In the genomic region with DNA sequence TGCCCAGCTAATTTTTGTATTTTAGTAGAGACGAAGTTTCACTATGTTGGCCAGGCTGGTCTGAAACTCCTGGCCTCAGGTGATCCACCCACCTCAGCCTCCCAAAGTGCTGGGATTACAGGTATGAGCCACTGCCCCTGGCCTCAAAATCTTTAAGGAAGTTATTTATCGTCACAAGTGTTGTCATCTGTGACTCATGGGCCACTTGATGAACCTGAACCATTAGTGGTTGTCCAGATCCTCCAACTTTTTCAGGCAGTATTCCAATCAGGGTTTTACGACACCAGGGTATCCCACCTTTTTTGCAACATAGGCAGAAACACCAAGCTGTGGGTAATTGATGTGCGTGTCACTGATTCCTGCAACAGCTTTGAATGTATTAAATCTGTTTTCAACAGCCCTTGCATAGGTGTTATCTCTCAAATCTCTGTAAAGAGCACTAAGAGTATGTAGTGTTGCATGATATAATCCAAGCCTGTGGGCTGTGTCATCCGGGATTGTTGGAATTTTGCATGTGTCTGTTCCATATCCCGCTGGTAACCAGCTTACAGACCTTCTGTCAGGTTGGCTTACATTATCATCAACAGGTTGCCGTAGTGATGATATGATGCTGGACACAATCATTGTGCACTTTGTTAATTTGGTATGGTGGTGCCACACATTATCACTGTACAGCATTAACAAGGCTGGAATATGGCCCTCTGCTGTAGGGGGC, we compare ENCODE assay signal across 16 cellular contexts.
A peak's percentile ranks its signal among the peaks of the same experiment; 100 is the strongest.
DNase-seq lines count a peak whose midpoint lies in the region; ATAC-seq, FAIRE-seq and TF ChIP-seq lines count a peak whose summit lies in the region.
"Had no signal": no experiment of that assay in that cellular context is flagged by ENCODE, and none has a peak within 500 bp of the region (broad histone marks: within the 10 kb centered on the region; RNA-seq: fewer than 3 reads in every experiment).

No MANE protein-coding gene starts in this region.

- H3K4me1 ChIP-seq in HepG2 (ENCODE audit: insufficient read depth, low read length): no peaks in the 10 kb centered on the region
- no peaks in the 10 kb centered on the region for H3K4me1 ChIP-seq in right lobe of liver
- no peaks in the 10 kb centered on the region for H3K4me1 ChIP-seq in K562 (replicated peaks in 1 of 2; ENCODE audit: control insufficient read depth in 2 of 2, insufficient read depth in 2 of 2, low read length in 2 of 2)
- H3K4me1 ChIP-seq: BLaER1 treated with 17β-estradiol and CSF1 and Interleukin-3, amounts not matched to agents 10 nM and 100 nM; HAP-1 had no signal

- H2AFZ ChIP-seq in HepG2 (ENCODE audit: low read length) (no peak overlapping the region), K562 (ENCODE audit: low read depth, low read length) (no peak overlapping the region)
- H2AFZ ChIP-seq: GM23248 had no signal

- POLR2A ChIA-PET in HepG2 (lab: Yijun Ruan, JAX) (no interaction called here), K562 (lab: Yijun Ruan, JAX) (interaction anchor here (0.9 to 1.0 kb wide), 2 partner anchors 9 to 10 kb away, joined by 3 read pairs; no protein-coding TSS in a partner anchor)

- no peak for ATAC-seq in HepG2
- no peak for ATAC-seq in right lobe of liver
- ATAC-seq in K562: no peak
- ATAC-seq in HG03457 (IDR thresholded peaks at IDR 0.05; ENCODE audit: unreplicated experiment): no peak
- ATAC-seq in HG03095 (IDR thresholded peaks at IDR 0.05; ENCODE audit: unreplicated experiment): no peak
- ATAC-seq in GM18505 (IDR thresholded peaks at IDR 0.05; ENCODE audit: unreplicated experiment): no peak
- ATAC-seq: CD8-positive, alpha-beta T cell; GM12878 had no signal

- no peak for TF ChIP-seq EP300 in HepG2 (IDR thresholded peaks at IDR 0.05; ENCODE audit: low read depth in 2 of 2, low read length in 2 of 2)
- no peak for TF ChIP-seq EP300 in HepG2 (CRISPR knock-in tag; IDR thresholded peaks at IDR 0.05; ENCODE audit: borderline replicate concordance)
- no peak for TF ChIP-seq EP300 in K562 (IDR thresholded peaks at IDR 0.05; ENCODE audit: low read length)

- H3K4me2 ChIP-seq in HepG2 (ENCODE audit: low read depth, low read length): no peak overlapping the region
- H3K4me2 ChIP-seq in K562 (ENCODE audit: insufficient read depth, low read length): no peak overlapping the region
- H3K4me2 ChIP-seq: BLaER1 treated with 17β-estradiol and CSF1 and Interleukin-3, amounts not matched to agents 10 nM and 100 nM had no signal

- TF ChIP-seq CTCF in HepG2 (CRISPR knock-in tag; IDR thresholded peaks at IDR 0.05) (no peak), right lobe of liver (IDR thresholded peaks at IDR 0.05) (no peak), K562 (IDR thresholded peaks at IDR 0.05 in 2 of 3, conservative IDR thresholded peaks at IDR 0.05 in 1 of 3; ENCODE audit: insufficient read depth in 2 of 3, low read depth in 1 of 3, low read length in 3 of 3) (no peak)

- no peaks in the 10 kb centered on the region for H3K9me3 ChIP-seq in HepG2 (ENCODE audit: low read length)
- no peaks in the 10 kb centered on the region for H3K9me3 ChIP-seq in right lobe of liver
- no peaks in the 10 kb centered on the region for H3K9me3 ChIP-seq in K562 (replicated peaks; ENCODE audit: control insufficient read depth, insufficient read depth, low read depth, low read length)
- H3K9me3 ChIP-seq: BLaER1 treated with 17β-estradiol and CSF1 and Interleukin-3, amounts not matched to agents 10 nM and 100 nM; HAP-1 had no signal

- BruUV-seq in HepG2 (replicated peaks; lab: Mats Ljungman, UMichigan) (no TSS peak), K562 (replicated peaks; lab: Mats Ljungman, UMichigan) (no TSS peak)

- no peaks in the 10 kb centered on the region for H3K36me3 ChIP-seq in HepG2 (replicated peaks in 1 of 2; ENCODE audit: control insufficient read depth in 1 of 2, insufficient read depth in 2 of 2, low read length in 2 of 2)
- H3K36me3 ChIP-seq in right lobe of liver: no peaks in the 10 kb centered on the region
- no peaks in the 10 kb centered on the region for H3K36me3 ChIP-seq in K562 (ENCODE audit: control insufficient read depth, insufficient read depth, low read length)
- H3K36me3 ChIP-seq: BLaER1 treated with 17β-estradiol and CSF1 and Interleukin-3, amounts not matched to agents 10 nM and 100 nM; HAP-1 had no signal

- 42% methylated on average over 6 of the region's 7 CpGs for WGBS in HepG2 (ENCODE audit: low lambda C conversion rate)
- 79% methylated on average over 6 of the region's 7 CpGs for WGBS in right lobe of liver (ENCODE audit: insufficient coverage, low coverage, low lambda C conversion rate, missing lambda C conversion rate)
- WGBS in K562 (ENCODE audit: insufficient coverage, low coverage, missing lambda C conversion rate): 3% methylated on average over 7 of the region's 7 CpGs

- H3K27ac ChIP-seq in HepG2 (ENCODE audit: extremely low read length, insufficient read depth, low read length): no peak overlapping the region
- no peak overlapping the region for H3K27ac ChIP-seq in right lobe of liver
- H3K27ac ChIP-seq in K562 (ENCODE audit: extremely low read depth, low read depth, low read length): no peak overlapping the region
- H3K27ac ChIP-seq: 22Rv1; BLaER1 treated with 17β-estradiol and CSF1 and Interleukin-3, amounts not matched to agents 10 nM and 100 nM; GM23248 had no signal

- TF ChIP-seq RAD21 in HepG2 (CRISPR knock-in tag; IDR thresholded peaks at IDR 0.05): no peak
- no peak for TF ChIP-seq RAD21 in K562 (CRISPR knock-in tag; conservative IDR thresholded peaks at IDR 0.05 in 1 of 2, IDR thresholded peaks at IDR 0.05 in 1 of 2)

- H4K20me1 ChIP-seq in HepG2 (ENCODE audit: insufficient read depth, low read length): no peaks in the 10 kb centered on the region
- H4K20me1 ChIP-seq in K562 (replicated peaks; ENCODE audit: control insufficient read depth, insufficient read depth, low read length): no peaks in the 10 kb centered on the region
- H4K20me1 ChIP-seq: BLaER1 treated with 17β-estradiol and CSF1 and Interleukin-3, amounts not matched to agents 10 nM and 100 nM had no signal

- intact Hi-C loops in HepG2 (cut with micrococcal nuclease; ENCODE audit: unreplicated experiment) (no loop called here), right lobe of liver (cut with DNase I) (no loop called here), K562 (cut with micrococcal nuclease) (no loop called here)

- H3K79me2 ChIP-seq in HepG2 (ENCODE audit: insufficient read depth, low read length) (no peaks in the 10 kb centered on the region), K562 (ENCODE audit: control insufficient read depth, insufficient read depth, low read length) (no peaks in the 10 kb centered on the region)

- H3K4me3 ChIP-seq in HepG2 (replicated peaks in 1 of 3; ENCODE audit: insufficient read depth in 1 of 3, low read depth in 2 of 3, low read length in 3 of 3) (no peak overlapping the region), right lobe of liver (no peak overlapping the region), K562 (no peak overlapping the region)
- H3K4me3 ChIP-seq: BLaER1 treated with 17β-estradiol and CSF1 and Interleukin-3, amounts not matched to agents 10 nM and 100 nM; GM12878; GM23248; HAP-1 had no signal

- CTCF ChIA-PET in HepG2 (lab: Yijun Ruan, JAX; ENCODE audit: low intra/inter-chr PET ratio, low total read pairs) (no interaction called here), K562 (lab: Yijun Ruan, JAX; ENCODE audit: low intra/inter-chr PET ratio) (no interaction called here)

- H3K27me3 ChIP-seq in HepG2 (ENCODE audit: control insufficient read depth in 1 of 2, insufficient read depth in 2 of 2, low read length in 2 of 2) (peaks cover 1 to 3% of the 10 kb centered on the region in 2 experiments; a peak in 1 of 5 replicates), right lobe of liver (no peaks in the 10 kb centered on the region), K562 (ENCODE audit: control insufficient read depth in 2 of 2, insufficient read depth in 2 of 2, low read length in 2 of 2) (peaks cover 3 to 19% of the 10 kb centered on the region in 2 experiments; a peak in 3 of 5 replicates)
- H3K27me3 ChIP-seq: BLaER1 treated with 17β-estradiol and CSF1 and Interleukin-3, amounts not matched to agents 10 nM and 100 nM had no signal

- H3K9ac ChIP-seq in HepG2 (ENCODE audit: insufficient read depth, low read depth, low read length) (no peak overlapping the region), K562 (ENCODE audit: insufficient read depth in 1 of 2, low read depth in 2 of 2, low read length in 2 of 2) (no peak overlapping the region)
- H3K9ac ChIP-seq: BLaER1 treated with 17β-estradiol and CSF1 and Interleukin-3, amounts not matched to agents 10 nM and 100 nM; GM23248 had no signal

- no peaks in the 10 kb centered on the region for H3K9me1 ChIP-seq in K562 (ENCODE audit: control insufficient read depth, insufficient read depth, low read length)

- in situ Hi-C loops in HepG2 (cut with HindIII; ENCODE audit: extremely low pct_ligation_motif_present, low pct_unique_long_range_greater_than_20kb): no loop called here
- in situ Hi-C loops in K562 (cut with MboI): no loop called here

- no peak for DNase-seq in HepG2 (ENCODE audit: low spot score)
- DNase-seq in right lobe of liver: no peak
- no peak for DNase-seq in K562 (ENCODE audit: extremely low read depth in 1 of 4, low spot score in 3 of 4)
- DNase-seq in islet precursor cell: peak; percentile 41
- DNase-seq: Calu3; CD8-positive, alpha-beta T cell; DMS79 treated with DMSO at 0.1 percent for 48 hours; GM23248 had no signal

- FAIRE-seq in HepG2 (lab: Jason Lieb, UNC) (no peak), K562 (lab: Jason Lieb, UNC) (no peak)
- FAIRE-seq: GM12878, GM18507 had no signal

- TF ChIP-seq POLR2A in HepG2 (IDR thresholded peaks at IDR 0.05; ENCODE audit: insufficient read depth in 1 of 2, low read depth in 2 of 2, low read length in 2 of 2) (no peak), right lobe of liver (IDR thresholded peaks at IDR 0.05) (no peak), K562 (conservative IDR thresholded peaks at IDR 0.05) (no peak), GM18505 (IDR thresholded peaks at IDR 0.05; ENCODE audit: borderline replicate concordance, extremely low read depth, insufficient read depth, insufficient read length) (no peak)

TF ChIP-seq in HepG2, 621 proteins besides CTCF, POLR2A, EP300 and RAD21:
- TF ChIP-seq MAFF (IDR thresholded peaks at IDR 0.05; ENCODE audit: low read depth, low read length) (peak; percentile 62), ZNF75D (CRISPR knock-in tag; IDR thresholded peaks at IDR 0.05; ENCODE audit: borderline replicate concordance) (no peak), CREB1 (IDR thresholded peaks at IDR 0.05) (0 out of 2 replicates have a peak, but pooled peaks have one; percentile 8), CREB1 (CRISPR knock-in tag; IDR thresholded peaks at IDR 0.05) (no peak), MAFK (conservative IDR thresholded peaks at IDR 0.05 in 1 of 2, IDR thresholded peaks at IDR 0.05 in 1 of 2; ENCODE audit: low read length in 2 of 2) (peak; percentile 69 to 70)

TF ChIP-seq in K562, 482 proteins besides CTCF, POLR2A, EP300 and RAD21 (continues in another document):
- TF ChIP-seq MAFF (IDR thresholded peaks at IDR 0.05; ENCODE audit: low read length): 0 out of 2 replicates have a peak, but pooled peaks have one; percentile 15
- TF ChIP-seq ZNF316 (IDR thresholded peaks at IDR 0.05): peak; percentile 24; the same call in 1 of the 2 replicates
